ENCODE assay signal across 17 cellular contexts in the genomic region with DNA sequence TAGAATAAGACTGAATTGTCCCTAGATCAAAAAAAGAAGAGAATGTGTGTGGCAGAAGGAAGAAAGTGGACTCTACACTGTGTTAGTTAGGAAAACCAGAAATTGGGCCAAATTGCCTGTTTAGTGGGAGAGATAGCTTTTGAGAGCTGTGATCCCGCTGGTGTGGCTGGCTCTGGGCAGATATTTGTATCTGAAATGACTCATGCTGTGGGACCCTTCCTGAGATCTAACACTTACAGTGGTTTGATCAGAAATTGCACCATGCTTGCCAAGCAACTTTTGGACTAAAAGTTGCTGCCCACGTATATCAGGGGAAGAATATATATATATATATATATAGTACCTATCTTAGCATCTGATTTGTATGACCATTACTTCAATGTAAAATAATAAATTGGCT. TPM values are rescaled to one million over a fixed set of nuclear protein-coding genes. Genes with fewer than 3 reads are reported as not detected.
DNase-seq lines count a peak whose midpoint lies in the region; ATAC-seq and TF ChIP-seq lines count a peak whose summit lies in the region.
"Had no signal": no experiment of that assay in that cellular context is flagged by ENCODE, and none has a peak within 500 bp of the region (broad histone marks: within the 10 kb centered on the region; RNA-seq: fewer than 3 reads in every experiment).

No MANE protein-coding gene starts in this region.

- no peaks in the 10 kb centered on the region for H3K27me3 ChIP-seq in fibroblast of lung (ENCODE audit: control insufficient read depth, insufficient read depth, low read length)
- H3K27me3 ChIP-seq: SJCRH30 had no signal

- CTCF ChIA-PET in WTC11 (lab: Charles Lee), result no interaction called here

- no peaks in the 10 kb centered on the region for H4K20me1 ChIP-seq in fibroblast of lung (ENCODE audit: control insufficient read depth, extremely low read depth, insufficient read depth, low read length)

- H3K36me3 Mint-ChIP-seq in WTC11, result peaks cover 2% of the 10 kb centered on the region; the same call in 1 of the 2 replicates
- peaks cover 18% of the 10 kb centered on the region for H3K36me3 Mint-ChIP-seq in osteocyte (ENCODE audit: unreplicated experiment)
- H3K36me3 Mint-ChIP-seq: activated naive CD4-positive, alpha-beta T cell treated with anti-CD3 and anti-CD28 coated beads, Interleukin-2, amount 50 U/mL, for 72 hours had no signal

- H3K9me3 ChIP-seq in fibroblast of lung (ENCODE audit: control insufficient read depth, insufficient read depth, low read depth, low read length), result no peaks in the 10 kb centered on the region
- H3K9me3 ChIP-seq: SJCRH30 had no signal

- DNase-seq in GM03348 (ENCODE audit: low spot score), result peak; percentile 28
- no peak for DNase-seq in WTC11 (ENCODE audit: low spot score)
- DNase-seq in fibroblast of lung (ENCODE audit: low read depth in 2 of 2), result peak; percentile 59 to 67
- no peak for DNase-seq in osteocyte (ENCODE audit: extremely low spot score, unreplicated experiment)
- DNase-seq in NCI-H510A (lab: John Stamatoyannopoulos, UW), result no peak
- DNase-seq in NCI-H2171 (lab: John Stamatoyannopoulos, UW), result no peak
- DNase-seq: DMS79 treated with DMSO at 0.1 percent for 48 hours; effector CD8-positive, alpha-beta T cell; GOT3; MV-4-11; NCI-H2171 treated with DMSO at 0.1 percent for 48 hours; SJCRH30 had no signal

- H3K9me3 Mint-ChIP-seq in WTC11 (no peaks in the 10 kb centered on the region), osteocyte (ENCODE audit: unreplicated experiment) (no peaks in the 10 kb centered on the region)

- TF ChIP-seq CTCF in WTC11 (IDR thresholded peaks at IDR 0.05) (no peak), fibroblast of lung (conservative IDR thresholded peaks at IDR 0.05 in 1 of 2, IDR thresholded peaks at IDR 0.05 in 1 of 2; ENCODE audit: low read depth in 1 of 2, low read length in 2 of 2) (no peak), osteocyte (IDR thresholded peaks at IDR 0.05) (no peak)

- no peak overlapping the region for H3K4me3 ChIP-seq in fibroblast of lung (replicated peaks in 1 of 4; ENCODE audit: control extremely low read depth in 1 of 4, insufficient read depth in 1 of 4, low read depth in 3 of 4, low read length in 4 of 4)
- H3K4me3 ChIP-seq: SJCRH30 had no signal

- H3K4me1 ChIP-seq in fibroblast of lung (ENCODE audit: control insufficient read depth, extremely low read depth, insufficient read depth, low read length), result peaks cover 12% of the 10 kb centered on the region
- H3K4me1 ChIP-seq: SJCRH30 had no signal

- H3K27me3 Mint-ChIP-seq in WTC11 (ENCODE audit: low read depth) (no peaks in the 10 kb centered on the region), osteocyte (ENCODE audit: unreplicated experiment) (no peaks in the 10 kb centered on the region)
- H3K27me3 Mint-ChIP-seq: B cell had no signal

- no peak overlapping the region for H3K27ac ChIP-seq in fibroblast of lung (ENCODE audit: insufficient read depth, low read length)
- H3K27ac ChIP-seq: SJCRH30, VCaP had no signal

- no peak for ATAC-seq in WTC11
- no peak for ATAC-seq in GM21737 (IDR thresholded peaks at IDR 0.05; ENCODE audit: unreplicated experiment)
- no peak for ATAC-seq in GM19328 (IDR thresholded peaks at IDR 0.05; ENCODE audit: unreplicated experiment)
- ATAC-seq: activated naive CD4-positive, alpha-beta T cell treated with anti-CD3 and anti-CD28 coated beads, Interleukin-2, amount 50 U/mL, for 72 hours had no signal

- H3K27ac Mint-ChIP-seq in WTC11, result peak overlapping the region; percentile 11; the same call in 1 of the 2 replicates
- H3K27ac Mint-ChIP-seq in osteocyte (ENCODE audit: unreplicated experiment), result peak overlapping the region; percentile 36
- H3K27ac Mint-ChIP-seq: activated naive CD4-positive, alpha-beta T cell treated with anti-CD3 and anti-CD28 coated beads, Interleukin-2, amount 50 U/mL, for 72 hours; B cell had no signal

- H3K4me2 ChIP-seq in fibroblast of lung (ENCODE audit: extremely low read depth, insufficient read depth, low read length), result peak overlapping the region; percentile 41

- H3K9ac ChIP-seq in fibroblast of lung (ENCODE audit: insufficient read depth, low read length), result no peak overlapping the region

- H3K4me3 Mint-ChIP-seq in WTC11, result no peak overlapping the region
- H3K4me3 Mint-ChIP-seq in osteocyte (ENCODE audit: unreplicated experiment), result no peak overlapping the region
- H3K4me3 Mint-ChIP-seq: B cell had no signal

- H3K36me3 ChIP-seq in fibroblast of lung (ENCODE audit: control insufficient read depth, insufficient read depth, low read length), result no peaks in the 10 kb centered on the region

- no peaks in the 10 kb centered on the region for H3K79me2 ChIP-seq in fibroblast of lung (ENCODE audit: control insufficient read depth, insufficient read depth, low read length)

- POLR2A ChIA-PET in WTC11 (lab: Charles Lee), result no interaction called here

- peaks cover 24% of the 10 kb centered on the region for H3K4me1 Mint-ChIP-seq in WTC11
- H3K4me1 Mint-ChIP-seq in osteocyte (ENCODE audit: unreplicated experiment), result peaks cover 7% of the 10 kb centered on the region
- H3K4me1 Mint-ChIP-seq: B cell had no signal

- no peak overlapping the region for H2AFZ ChIP-seq in fibroblast of lung (ENCODE audit: low read length)

TF ChIP-seq in WTC11, 78 proteins besides CTCF, POLR2A, EP300 and RAD21:
- TF ChIP-seq FOXP1 (CRISPR knock-in tag; IDR thresholded peaks at IDR 0.05; ENCODE audit: borderline replicate concordance) (no peak), NR3C1 (CRISPR knock-in tag; conservative IDR thresholded peaks at IDR 0.05; ENCODE audit: low read depth) (no peak), NFE2L1 (CRISPR knock-in tag; IDR thresholded peaks at IDR 0.05) (no peak), ZNF232 (CRISPR knock-in tag; IDR thresholded peaks at IDR 0.05) (no peak), NFATC4 (CRISPR knock-in tag; IDR thresholded peaks at IDR 0.05) (no peak)
- TF ChIP-seq, protein P1, sequence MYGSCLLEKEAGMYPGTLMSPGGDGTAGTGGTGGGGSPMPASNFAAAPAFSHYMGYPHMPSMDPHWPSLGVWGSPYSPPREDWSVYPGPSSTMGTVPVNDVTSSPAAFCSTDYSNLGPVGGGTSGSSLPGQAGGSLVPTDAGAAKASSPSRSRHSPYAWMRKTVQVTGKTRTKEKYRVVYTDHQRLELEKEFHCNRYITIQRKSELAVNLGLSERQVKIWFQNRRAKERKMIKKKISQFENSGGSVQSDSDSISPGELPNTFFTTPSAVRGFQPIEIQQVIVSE (CRISPR knock-in tag; IDR thresholded peaks at IDR 0.05; ENCODE audit: borderline replicate concordance), result no peak

RNA-seq across cellular contexts. Expression of gene TECPR2, which starts 27.7 kb away (rescaled TPM):
- 19.8 to 25.0 TPM (median 21.3 TPM) in 3 replicates for total RNA-seq in WTC11 (2021)
- total RNA-seq in fibroblast of lung, result 10.3 and 17.8 TPM in 2 replicates
- 9.2 and 10.5 TPM in 2 replicates for polyA plus RNA-seq in fibroblast of lung
- polyA plus RNA-seq in fibroblast of lung (2012), result 11.1 and 12.3 TPM in 2 replicates
- 27.8 and 38.0 TPM in 2 replicates for polyA minus RNA-seq in fibroblast of lung (ENCODE audit: low replicate concordance)
- total RNA-seq in osteocyte, result 26.9 and 32.9 TPM in 2 replicates

RNA-seq across cellular contexts. Expression of gene CINP, which starts 27.8 kb away (rescaled TPM):
- total RNA-seq in WTC11 (2021), result 38.3 to 43.8 TPM (median 39.5 TPM) in 3 replicates
- total RNA-seq in fibroblast of lung, result 41.6 and 42.8 TPM in 2 replicates
- 71.8 and 84.1 TPM in 2 replicates for polyA plus RNA-seq in fibroblast of lung
- 50.6 and 61.2 TPM in 2 replicates for polyA plus RNA-seq in fibroblast of lung (2012)
- 19.1 and 39.8 TPM in 2 replicates for polyA minus RNA-seq in fibroblast of lung (ENCODE audit: low replicate concordance)
- 26.9 and 30.7 TPM in 2 replicates for total RNA-seq in osteocyte

Comparison
In these comparisons a context has a peak if more than half of its experiments do, and no peak if none do; other contexts are left out.
1. DNase-seq: peak in GM03348 (single experiment) and fibroblast of lung (2 of 2); none in WTC11 (single experiment), osteocyte (single experiment), NCI-H510A (single experiment) and NCI-H2171 (single experiment).